ENCODE assay signal across 13 cellular contexts in genomic region chr5:113807384-113808053, GRCh38.
DNase-seq lines count a peak whose midpoint lies in the region; ATAC-seq and TF ChIP-seq lines count a peak whose summit lies in the region.
"Had no signal": no experiment of that assay in that cellular context is flagged by ENCODE, and none has a peak within 500 bp of the region (broad histone marks: within the 10 kb centered on the region; RNA-seq: fewer than 3 reads in every experiment).

No MANE protein-coding gene starts in this region.

- H3K4me1 Mint-ChIP-seq in progenitor cell of endocrine pancreas (ENCODE audit: low read depth) (no peaks in the 10 kb centered on the region), WTC11 (peaks cover 9% of the 10 kb centered on the region)
- H3K4me1 Mint-ChIP-seq: CD8-positive, alpha-beta memory T cell had no signal

- no peaks in the 10 kb centered on the region for H3K27me3 ChIP-seq in gastroesophageal sphincter
- H3K27me3 ChIP-seq in psoas muscle (ENCODE audit: insufficient read depth in 3 of 3, low read length in 2 of 3): peaks cover 0 to 3% (median 0%) of the 10 kb centered on the region in 3 donors

- intact Hi-C loops in psoas muscle (cut with DNase I): no loop called here

- no peaks in the 10 kb centered on the region for H3K9me3 ChIP-seq in gastroesophageal sphincter
- H3K9me3 ChIP-seq in psoas muscle: no peaks in the 10 kb centered on the region

- no peak overlapping the region for H3K4me3 Mint-ChIP-seq in progenitor cell of endocrine pancreas (ENCODE audit: low read depth)
- H3K4me3 Mint-ChIP-seq in WTC11: no peak overlapping the region
- H3K4me3 Mint-ChIP-seq: CD8-positive, alpha-beta memory T cell had no signal

- ATAC-seq in gastroesophageal sphincter (peak; percentile 54), psoas muscle (no peak), WTC11 (no peak), HG02571 (IDR thresholded peaks at IDR 0.05; ENCODE audit: unreplicated experiment) (no peak)
- ATAC-seq: activated naive CD4-positive, alpha-beta T cell treated with anti-CD3 and anti-CD28 coated beads, Interleukin-2, amount 50 U/mL, for 72 hours; Panc1 had no signal

- H3K36me3 Mint-ChIP-seq in progenitor cell of endocrine pancreas (ENCODE audit: insufficient read depth): no peaks in the 10 kb centered on the region
- H3K36me3 Mint-ChIP-seq in WTC11: no peaks in the 10 kb centered on the region; the same call in 1 of the 2 replicates
- H3K36me3 Mint-ChIP-seq: activated naive CD4-positive, alpha-beta T cell treated with anti-CD3 and anti-CD28 coated beads, Interleukin-2, amount 50 U/mL, for 72 hours; CD8-positive, alpha-beta memory T cell had no signal

- H3K36me3 ChIP-seq in gastroesophageal sphincter (no peaks in the 10 kb centered on the region), psoas muscle (ENCODE audit: insufficient read depth in 1 of 2, low read depth in 1 of 2) (no peaks in the 10 kb centered on the region)

- WGBS in gastroesophageal sphincter (ENCODE audit: low coverage in 1 of 2), 2 donors: 5 to 10% methylated on average over 2 to 7 of the region's 8 CpGs
- 30 to 40% (median 35%) methylated on average over 8 of the region's 8 CpGs for WGBS in psoas muscle, 3 donors

- TF ChIP-seq EP300 in gastroesophageal sphincter (IDR thresholded peaks at IDR 0.05): no peak

- DNase-seq in EL: peak; percentile 61
- no peak for DNase-seq in psoas muscle
- no peak for DNase-seq in progenitor cell of endocrine pancreas (ENCODE audit: low spot score, unreplicated experiment)
- no peak for DNase-seq in NCI-H748 (lab: John Stamatoyannopoulos, UW; ENCODE audit: unreplicated experiment)
- no peak for DNase-seq in WTC11 (ENCODE audit: low spot score)
- DNase-seq: activated CD4-positive, CD25-positive, alpha-beta regulatory T cell; CD8-positive, alpha-beta memory T cell; H7 had no signal

- H3K27me3 Mint-ChIP-seq in progenitor cell of endocrine pancreas (peaks cover 7% of the 10 kb centered on the region), WTC11 (ENCODE audit: low read depth) (no peaks in the 10 kb centered on the region)

- H3K9me3 Mint-ChIP-seq in progenitor cell of endocrine pancreas (ENCODE audit: low read depth) (no peaks in the 10 kb centered on the region), WTC11 (peaks cover 7% of the 10 kb centered on the region)

- H3K4me3 ChIP-seq in gastroesophageal sphincter: peak overlapping the region; percentile 6 to 16
- H3K4me3 ChIP-seq in psoas muscle: peak overlapping the region; percentile 18

- no peak for TF ChIP-seq POLR2A in gastroesophageal sphincter (IDR thresholded peaks at IDR 0.05)

- H3K4me1 ChIP-seq in gastroesophageal sphincter (peaks cover 5 to 34% (median 21%) of the 10 kb centered on the region in 3 donors), psoas muscle (no peaks in the 10 kb centered on the region)

- peak overlapping the region; percentile 52; the same call in 1 of the 2 replicates for H3K27ac ChIP-seq in VCaP
- peak overlapping the region; percentile 61 to 81 (median 77) for H3K27ac ChIP-seq in gastroesophageal sphincter
- H3K27ac ChIP-seq in psoas muscle: no peak overlapping the region

- TF ChIP-seq CTCF in VCaP (conservative IDR thresholded peaks at IDR 0.05) (no peak), gastroesophageal sphincter (IDR thresholded peaks at IDR 0.05) (no peak), psoas muscle (IDR thresholded peaks at IDR 0.05) (no peak), progenitor cell of endocrine pancreas (IDR thresholded peaks at IDR 0.05; ENCODE audit: unreplicated experiment) (no peak), WTC11 (IDR thresholded peaks at IDR 0.05) (no peak)

- POLR2A ChIA-PET in WTC11 (lab: Charles Lee): interaction anchor here (0.7 kb wide), 1 partner anchor 471 kb away, joined by 3 read pairs; no protein-coding TSS in a partner anchor

- CTCF ChIA-PET in WTC11 (lab: Charles Lee): interaction anchor here (0.6 to 2.5 kb wide), 10 partner anchors 17 to 642 kb away, joined by 3 to 17 read pairs (median 6); no protein-coding TSS in a partner anchor

- H3K27ac Mint-ChIP-seq in progenitor cell of endocrine pancreas: no peak overlapping the region
- H3K27ac Mint-ChIP-seq in WTC11: no peak overlapping the region
- H3K27ac Mint-ChIP-seq: activated naive CD4-positive, alpha-beta T cell treated with anti-CD3 and anti-CD28 coated beads, Interleukin-2, amount 50 U/mL, for 72 hours; CD8-positive, alpha-beta memory T cell had no signal

TF ChIP-seq in WTC11, 78 proteins besides CTCF, POLR2A, EP300 and RAD21:
- TF ChIP-seq STAT6 (CRISPR knock-in tag; conservative IDR thresholded peaks at IDR 0.05; ENCODE audit: low read depth) (no peak), TEAD4 (CRISPR knock-in tag; IDR thresholded peaks at IDR 0.05) (no peak), NFYB (CRISPR knock-in tag; conservative IDR thresholded peaks at IDR 0.05; ENCODE audit: low read depth) (no peak), FOXK1 (CRISPR knock-in tag; IDR thresholded peaks at IDR 0.05) (no peak)
